22 cellular contexts compared by ENCODE assay signal in genomic region chr17:68561319-68561718, GRCh38. TPM values are rescaled to one million over a fixed set of nuclear protein-coding genes. Genes with fewer than 3 reads are reported as not detected.
A peak's percentile ranks its signal among the peaks of the same experiment; 100 is the strongest.
DNase-seq lines count a peak whose midpoint lies in the region; ATAC-seq and TF ChIP-seq lines count a peak whose summit lies in the region.
"Had no signal": no experiment of that assay in that cellular context is flagged by ENCODE, and none has a peak within 500 bp of the region (broad histone marks: within the 10 kb centered on the region; RNA-seq: fewer than 3 reads in every experiment).

No MANE protein-coding gene starts in this region.

- ATAC-seq in left ventricle myocardium superior (peak; percentile 45), left lobe of liver (peak; percentile 31)
- ATAC-seq: GM12878, GM23338, HCT116 had no signal

- no peak for TF ChIP-seq POLR2A in thyroid gland (IDR thresholded peaks at IDR 0.05)

- no peak overlapping the region for H3K4me3 ChIP-seq in fibroblast of pulmonary artery (replicated peaks; ENCODE audit: low read depth, low read length)
- no peak overlapping the region for H3K4me3 ChIP-seq in thyroid gland (replicated peaks in 1 of 3)
- no peak overlapping the region for H3K4me3 ChIP-seq in dorsolateral prefrontal cortex
- H3K4me3 ChIP-seq: GM12878, GM23338 had no signal

- WGBS in thyroid gland, 2 donors: 82% methylated on average over 2 of the region's 2 CpGs

- intact Hi-C loops in left ventricle myocardium superior (cut with micrococcal nuclease) (no loop called here), cardiac septum (cut with DNase I) (loop anchor here (5.0 kb wide), 1 partner anchor 51 kb away; no protein-coding TSS in a partner anchor), thyroid gland (cut with DNase I) (no loop called here), dorsolateral prefrontal cortex (cut with DNase I) (no loop called here)

- no peaks in the 10 kb centered on the region for H3K9me3 ChIP-seq in thyroid gland

- no peak for TF ChIP-seq CTCF in fibroblast of pulmonary artery (IDR thresholded peaks at IDR 0.05; ENCODE audit: low read length, missing control alignments)
- no peak for TF ChIP-seq CTCF in thyroid gland (IDR thresholded peaks at IDR 0.05)
- TF ChIP-seq CTCF in dorsolateral prefrontal cortex (IDR thresholded peaks at IDR 0.05 in 54 of 56, conservative IDR thresholded peaks at IDR 0.05 in 2 of 56; ENCODE audit: low read depth in 1 of 56, partially characterized antibody in 56 of 56): no peak

- H3K4me1 ChIP-seq in thyroid gland: peaks cover 3 to 17% of the 10 kb centered on the region in 2 donors

- H3K27me3 ChIP-seq in thyroid gland (no peaks in the 10 kb centered on the region), dorsolateral prefrontal cortex (no peaks in the 10 kb centered on the region)

- H3K27ac ChIP-seq in thyroid gland (peak overlapping the region; percentile 2 to 39 (median 17)), dorsolateral prefrontal cortex (no peak overlapping the region)

- no peaks in the 10 kb centered on the region for H3K36me3 ChIP-seq in thyroid gland

- DNase-seq in left ventricle myocardium superior (no peak), cardiac septum (ENCODE audit: low spot score) (no peak), fibroblast of pulmonary artery (ENCODE audit: low read depth) (peak; percentile 16), left lobe of liver (ENCODE audit: low spot score) (no peak), thyroid gland (no peak), T-helper 2 cell (no peak), activated T-cell treated with anti-CD3 and anti-CD28 coated beads for 4 hours (no peak), dorsolateral prefrontal cortex (no peak)
- DNase-seq: C1 segment of cervical spinal cord; Calu3; CD4-positive, alpha-beta memory T cell; COR-L47; DMS79; EL; GDM1; H9 had no signal

RNA-seq across cellular contexts. Expression of gene FAM20A, which starts 39.8 kb away (rescaled TPM):
- 7.6 TPM for total RNA-seq in left ventricle myocardium superior
- total RNA-seq in cardiac septum: 14.7 TPM
- 52.4 TPM for total RNA-seq in left lobe of liver
- 10 to 100 TPM in 2 of 4 donors, 1 to 10 TPM in 2; 7.6 to 20.8 (median 14.1) TPM for total RNA-seq in thyroid gland
- total RNA-seq in dorsolateral prefrontal cortex: 10 to 100 TPM in 7 of 120 experiments, 1 to 10 TPM in 110, under 1 TPM in 3; 0.58 to 19.6 (median 2.4) TPM
- total RNA-seq: A172; A673; CD4-positive, alpha-beta memory T cell; GM12878; H4 had no signal

RNA-seq across cellular contexts. Expression of gene PRKAR1A, which starts 49.1 kb away (rescaled TPM):
- total RNA-seq in left ventricle myocardium superior: 599 TPM
- total RNA-seq in cardiac septum: 967 TPM
- 116 TPM for total RNA-seq in left lobe of liver
- total RNA-seq in thyroid gland: 100 to 1,000 TPM; 367 to 431 (median 417) TPM
- 100 to 1,000 TPM; 224 to 559 (median 417) TPM for total RNA-seq in dorsolateral prefrontal cortex

Comparison
In these comparisons a context has a peak if more than half of its experiments do, and no peak if none do; other contexts are left out.
1. H3K27ac ChIP-seq: peak in thyroid gland (3 of 3); none in dorsolateral prefrontal cortex (0 of 59).